ENCODE assay signal across 8 cellular contexts in genomic region chr18:21179590-21180220, GRCh38.
DNase-seq lines count a peak whose midpoint lies in the region; ATAC-seq and TF ChIP-seq lines count a peak whose summit lies in the region.

No MANE protein-coding gene starts in this region.

- no peaks in the 10 kb centered on the region for H3K27me3 Mint-ChIP-seq in activated T-cell treated with anti-CD3 and anti-CD28 coated beads, Interleukin-2, amount 50 U/mL, for 72 hours (ENCODE audit: low read depth)

- no peaks in the 10 kb centered on the region for H3K9me2 ChIP-seq in PC-9 (ENCODE audit: insufficient read depth)

- TF ChIP-seq CTCF in PC-9 (conservative IDR thresholded peaks at IDR 0.05) = peak; percentile 74

- peaks cover 16% of the 10 kb centered on the region for H3K4me1 ChIP-seq in PC-9 (replicated peaks; ENCODE audit: insufficient read depth)

- H3K36me3 ChIP-seq in PC-9 (ENCODE audit: low read depth) = no peaks in the 10 kb centered on the region

- no peak overlapping the region for H3K4me2 ChIP-seq in PC-9

- BruUV-seq in PC-9 (replicated peaks; lab: Mats Ljungman, UMichigan) = no TSS peak

- CTCF ChIA-PET in PC-9 (lab: Charles Lee) = interaction anchor here (0.6 to 0.7 kb wide), 3 partner anchors 13 to 64 kb away, joined by 3 to 13 read pairs (median 5); no protein-coding TSS in a partner anchor

- peaks cover 7% of the 10 kb centered on the region for H3K4me1 Mint-ChIP-seq in activated T-cell treated with anti-CD3 and anti-CD28 coated beads, Interleukin-2, amount 50 U/mL, for 72 hours (ENCODE audit: low read depth)

- H3F3A ChIP-seq in PC-9 (ENCODE audit: insufficient read depth, low read depth) = peaks cover 11% of the 10 kb centered on the region; the same call in 1 of the 2 replicates

- no peaks in the 10 kb centered on the region for H4K20me1 ChIP-seq in PC-9 (ENCODE audit: insufficient read depth)

- no peak overlapping the region for H3K27ac ChIP-seq in PC-9

- ATAC-seq in GM19467 (IDR thresholded peaks at IDR 0.05; ENCODE audit: unreplicated experiment) = peak; percentile 79
- ATAC-seq in activated T-cell treated with anti-CD3 and anti-CD28 coated beads, Interleukin-2, amount 50 U/mL, for 72 hours (replicated peaks in 1 of 2) = peak; percentile 42 to 60

- H2AFZ ChIP-seq in PC-9 = no peak overlapping the region

- H3K4me3 Mint-ChIP-seq in activated T-cell treated with anti-CD3 and anti-CD28 coated beads, Interleukin-2, amount 50 U/mL, for 72 hours = no peak overlapping the region

- no peaks in the 10 kb centered on the region for H3K79me2 ChIP-seq in PC-9 (ENCODE audit: low read depth)

- H3K9me3 Mint-ChIP-seq in activated T-cell treated with anti-CD3 and anti-CD28 coated beads, Interleukin-2, amount 50 U/mL, for 72 hours = no peaks in the 10 kb centered on the region

- H3K4me3 ChIP-seq in Jurkat, Clone E6-1 (ENCODE audit: low read length) = no peak overlapping the region
- H3K4me3 ChIP-seq in PC-9 = no peak overlapping the region

- POLR2A ChIA-PET in PC-9 (lab: Charles Lee; ENCODE audit: unreplicated experiment) = no interaction called here

- no peaks in the 10 kb centered on the region for H3K27me3 ChIP-seq in PC-9 (ENCODE audit: insufficient read depth, low read depth)

- intact Hi-C loops in PC-9 (cut with micrococcal nuclease; ENCODE audit: unreplicated experiment) = no loop called here
- intact Hi-C loops in head of caudate nucleus (cut with DNase I) = no loop called here

- DNase-seq in DMS114 treated with DMSO at 0.1 percent for 48 hours (lab: John Stamatoyannopoulos, UW; ENCODE audit: unreplicated experiment) = peak; percentile 68
- DNase-seq in Jurkat, Clone E6-1 (ENCODE audit: low read depth, low spot score) = peak; percentile 67
- DNase-seq in PC-9 = peak in 1 of 2 experiments; percentile 7
- peak; percentile 50 to 59 for DNase-seq in activated T-cell treated with anti-CD3 and anti-CD28 coated beads, Interleukin-2, amount 50 U/mL, for 72 hours
- DNase-seq in head of caudate nucleus = peak in 35 of 42 donors; percentile 9 to 83 (median 55)
- DNase-seq in putamen (ENCODE audit: low spot score) = peak; percentile 50
- no peak for DNase-seq in NK-92 (lab: John Stamatoyannopoulos, UW; ENCODE audit: unreplicated experiment)

- H3K9me3 ChIP-seq in PC-9 (ENCODE audit: insufficient read depth, low read depth) = no peaks in the 10 kb centered on the region

- no peaks in the 10 kb centered on the region for H3K36me3 Mint-ChIP-seq in activated T-cell treated with anti-CD3 and anti-CD28 coated beads, Interleukin-2, amount 50 U/mL, for 72 hours (ENCODE audit: insufficient read depth in 2 of 2)

- no peak overlapping the region for H3K27ac Mint-ChIP-seq in activated T-cell treated with anti-CD3 and anti-CD28 coated beads, Interleukin-2, amount 50 U/mL, for 72 hours
